Comparison of ENCODE assay signal across 1 cellular context in genomic region chr11:694563-695331, GRCh38.
TF ChIP-seq lines count a peak whose summit lies in the region.

A gene with protein sequence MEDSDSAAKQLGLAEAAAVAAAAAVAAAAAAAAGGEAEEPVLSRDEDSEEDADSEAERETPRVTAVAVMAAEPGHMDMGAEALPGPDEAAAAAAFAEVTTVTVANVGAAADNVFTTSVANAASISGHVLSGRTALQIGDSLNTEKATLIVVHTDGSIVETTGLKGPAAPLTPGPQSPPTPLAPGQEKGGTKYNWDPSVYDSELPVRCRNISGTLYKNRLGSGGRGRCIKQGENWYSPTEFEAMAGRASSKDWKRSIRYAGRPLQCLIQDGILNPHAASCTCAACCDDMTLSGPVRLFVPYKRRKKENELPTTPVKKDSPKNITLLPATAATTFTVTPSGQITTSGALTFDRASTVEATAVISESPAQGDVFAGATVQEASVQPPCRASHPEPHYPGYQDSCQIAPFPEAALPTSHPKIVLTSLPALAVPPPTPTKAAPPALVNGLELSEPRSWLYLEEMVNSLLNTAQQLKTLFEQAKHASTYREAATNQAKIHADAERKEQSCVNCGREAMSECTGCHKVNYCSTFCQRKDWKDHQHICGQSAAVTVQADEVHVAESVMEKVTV (minus strand): TSS chr11:695222. CDS start chr11:695047, 175 bp downstream.

TF ChIP-seq in WTC11, 78 proteins besides CTCF, POLR2A, EP300 and RAD21 (continued from another document):
- TF ChIP-seq, protein P1, sequence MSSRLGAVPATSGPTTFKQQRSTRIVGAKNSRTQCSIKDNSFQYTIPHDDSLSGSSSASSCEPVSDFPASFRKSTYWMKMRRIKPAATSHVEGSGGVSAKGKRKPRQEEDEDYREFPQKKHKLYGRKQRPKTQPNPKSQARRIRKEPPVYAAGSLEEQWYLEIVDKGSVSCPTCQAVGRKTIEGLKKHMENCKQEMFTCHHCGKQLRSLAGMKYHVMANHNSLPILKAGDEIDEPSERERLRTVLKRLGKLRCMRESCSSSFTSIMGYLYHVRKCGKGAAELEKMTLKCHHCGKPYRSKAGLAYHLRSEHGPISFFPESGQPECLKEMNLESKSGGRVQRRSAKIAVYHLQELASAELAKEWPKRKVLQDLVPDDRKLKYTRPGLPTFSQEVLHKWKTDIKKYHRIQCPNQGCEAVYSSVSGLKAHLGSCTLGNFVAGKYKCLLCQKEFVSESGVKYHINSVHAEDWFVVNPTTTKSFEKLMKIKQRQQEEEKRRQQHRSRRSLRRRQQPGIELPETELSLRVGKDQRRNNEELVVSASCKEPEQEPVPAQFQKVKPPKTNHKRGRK (CRISPR knock-in tag; IDR thresholded peaks at IDR 0.05; ENCODE audit: borderline replicate concordance): no peak
- TF ChIP-seq KAT7 (CRISPR knock-in tag; IDR thresholded peaks at IDR 0.05; ENCODE audit: borderline replicate concordance): peak; percentile 94; the same call in 1 of the 2 replicates
- peak; percentile 81; the same call in 1 of the 2 replicates for TF ChIP-seq MYBL2 (CRISPR knock-in tag; IDR thresholded peaks at IDR 0.05)
- 0 out of 2 replicates have a peak, but pooled peaks have one; percentile 78 for TF ChIP-seq NR3C1 (CRISPR knock-in tag; conservative IDR thresholded peaks at IDR 0.05; ENCODE audit: low read depth)
